8 cellular contexts compared by ENCODE assay signal in the genomic region with DNA sequence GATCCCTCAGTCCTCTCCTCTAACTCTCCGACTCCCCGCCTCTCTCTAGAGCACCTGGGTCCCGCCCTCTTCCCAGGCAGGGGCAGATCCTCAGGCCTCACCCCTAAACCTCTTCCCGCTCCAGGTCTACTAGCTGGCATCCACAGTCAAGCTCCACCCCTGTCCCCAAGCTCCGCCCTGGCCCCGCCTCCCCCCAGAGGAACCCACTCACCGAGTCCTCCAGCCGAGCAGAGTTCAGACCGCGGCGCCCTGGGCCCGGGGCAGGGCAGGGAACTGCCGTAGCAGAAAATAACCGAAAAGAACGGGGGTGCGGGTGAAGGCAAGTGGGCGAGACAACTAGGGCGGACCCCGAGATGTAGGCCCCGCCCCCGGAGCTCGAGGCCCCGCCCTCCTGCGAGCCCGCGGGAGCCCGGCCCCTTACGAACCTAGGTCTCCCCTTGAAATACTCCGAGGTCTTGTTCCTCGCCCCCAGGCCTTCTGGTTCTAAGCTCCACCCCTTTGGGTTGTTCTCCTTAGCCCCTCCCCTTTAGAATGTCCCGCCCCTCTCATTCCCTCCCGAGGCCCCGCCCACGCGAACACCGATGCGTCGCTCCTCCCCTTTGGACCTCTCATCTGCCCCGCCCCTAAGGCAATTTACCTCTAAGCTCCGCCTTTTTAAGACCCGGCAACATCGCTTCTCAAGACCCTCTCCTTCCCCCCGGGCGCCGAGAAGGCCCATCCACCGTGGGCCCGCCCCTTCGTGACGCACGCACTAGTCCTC. TPM values are rescaled to one million over a fixed set of nuclear protein-coding genes. Genes with fewer than 3 reads are reported as not detected.
DNase-seq lines count a peak whose midpoint lies in the region; ATAC-seq and TF ChIP-seq lines count a peak whose summit lies in the region.

GGN (minus strand) TSS at position 485 of the 760 bp plus-strand sequence. CDS start 773 bp downstream, outside the sequence.

- no peak within 1 kb of the TSS for H3K9ac ChIP-seq in OCI-LY1 (ENCODE audit: low read length)

- H3K4me2 ChIP-seq in OCI-LY1 (ENCODE audit: low read length): peak within 1 kb of the TSS; percentile 75

- no peak within 1 kb of the TSS for H3K27ac ChIP-seq in OCI-LY1 (ENCODE audit: low read depth, low read length, poor library complexity, severe bottlenecking)

- TF ChIP-seq CTCF in OCI-LY1 (IDR thresholded peaks at IDR 0.05; ENCODE audit: low read length): no peak
- TF ChIP-seq CTCF in epithelial cell of esophagus (IDR thresholded peaks at IDR 0.05; ENCODE audit: insufficient read depth, low read depth, low read length, missing control alignments): no peak

- no peaks in the 10 kb centered on the region for H3K9me2 ChIP-seq in OCI-LY1 (ENCODE audit: low read depth, low read length)

- no peaks in the 10 kb centered on the region for H4K20me1 ChIP-seq in OCI-LY1 (ENCODE audit: insufficient read depth, low read length)

- DNase-seq in GDM1 (lab: John Stamatoyannopoulos, UW): peak; percentile 76
- DNase-seq in HT1080 (ENCODE audit: low read depth): peak; percentile 96
- DNase-seq in activated T-cell treated with anti-CD3 and anti-CD28 coated beads for 1 hour (ENCODE audit: low read depth): peak; percentile 69
- peak; percentile 96 for DNase-seq in epithelial cell of esophagus (ENCODE audit: low read depth)
- peak; percentile 73 for DNase-seq in midbrain (lab: John Stamatoyannopoulos, UW)
- DNase-seq in stimulated activated CD8-positive, alpha-beta memory T cell treated with anti-CD3 and anti-CD28 coated beads, Interleukin-15, amount 100 ng/mL, for 1 hour (ENCODE audit: low read depth): peak; percentile 59

- H3K4me1 ChIP-seq in OCI-LY1 (ENCODE audit: insufficient read depth, low read length, severe bottlenecking): peaks cover 22% of the 10 kb centered on the region

- no peaks in the 10 kb centered on the region for H3F3A ChIP-seq in OCI-LY1 (ENCODE audit: insufficient read depth, low read length)

- peak within 1 kb of the TSS; percentile 54 for H3K4me3 ChIP-seq in OCI-LY1 (ENCODE audit: low read depth, low read length, poor library complexity, severe bottlenecking)
- H3K4me3 ChIP-seq in epithelial cell of esophagus (ENCODE audit: low read length): peak within 1 kb of the TSS; percentile 65

- no peak within 1 kb of the TSS for H2AFZ ChIP-seq in OCI-LY1 (ENCODE audit: low read length)

- H3K79me2 ChIP-seq in OCI-LY1 (ENCODE audit: insufficient read depth, low read length): no peaks in the 10 kb centered on the region

- no peaks in the 10 kb centered on the region for H3K27me3 ChIP-seq in OCI-LY1 (ENCODE audit: insufficient read depth, low read length)

- H3K9me3 ChIP-seq in OCI-LY1 (ENCODE audit: low read length): no peaks in the 10 kb centered on the region

- H3K36me3 ChIP-seq in OCI-LY1 (ENCODE audit: insufficient read depth, low read length): peaks cover 17% of the 10 kb centered on the region

- no peak for ATAC-seq in GM18861 (IDR thresholded peaks at IDR 0.05; ENCODE audit: unreplicated experiment)

RNA-seq across cellular contexts. Expression of gene GGN, which starts in this region (rescaled TPM):
- total RNA-seq in HT1080 (2014; rRNA removed; shearing (Covaris generic)): 0.60 and 1.0 TPM in 2 replicates
- polyA plus RNA-seq in HT1080 (2015; cell fraction: cytosol; rRNA removed): 1.1 and 2.0 TPM in 2 replicates
- 2.0 and 2.4 TPM in 2 replicates for polyA plus RNA-seq in HT1080 (2015; cell fraction: nucleus; rRNA removed)
